ENCODE assay signal across 8 cellular contexts in genomic region chr2:6916736-6917070, GRCh38. TPM values are rescaled to one million over a fixed set of nuclear protein-coding genes. Genes with fewer than 3 reads are reported as not detected.
DNase-seq lines count a peak whose midpoint lies in the region; ATAC-seq and TF ChIP-seq lines count a peak whose summit lies in the region.

No MANE protein-coding gene starts in this region.

- H3K27ac ChIP-seq in lower lobe of right lung (peak overlapping the region; percentile 6), testis (no peak overlapping the region)

- TF ChIP-seq CTCF in lower lobe of right lung (IDR thresholded peaks at IDR 0.05) = no peak
- TF ChIP-seq CTCF in testis (IDR thresholded peaks at IDR 0.05) = no peak

- ATAC-seq in activated naive CD8-positive, alpha-beta T cell treated with anti-CD3 and anti-CD28 coated beads, Interleukin-2, amount 50 U/mL, for 24 hours = no peak
- ATAC-seq in lower lobe of right lung = no peak
- ATAC-seq in HG03097 (IDR thresholded peaks at IDR 0.05; ENCODE audit: low FRiP score, unreplicated experiment) = no peak
- ATAC-seq in GM18870 (IDR thresholded peaks at IDR 0.05; ENCODE audit: unreplicated experiment) = no peak

- H3K27ac Mint-ChIP-seq in activated T-cell treated with anti-CD3 and anti-CD28 coated beads, Interleukin-2, amount 50 U/mL, for 24 hours = peak overlapping the region; percentile 82
- H3K27ac Mint-ChIP-seq in activated naive CD8-positive, alpha-beta T cell treated with anti-CD3 and anti-CD28 coated beads, Interleukin-2, amount 50 U/mL, for 24 hours = peak overlapping the region; percentile 69

- H3K36me3 ChIP-seq in lower lobe of right lung = no peaks in the 10 kb centered on the region
- no peaks in the 10 kb centered on the region for H3K36me3 ChIP-seq in testis (ENCODE audit: low read depth, missing control alignments)

- H3K4me1 ChIP-seq in lower lobe of right lung (peaks cover 19% of the 10 kb centered on the region), testis (peaks cover 13% of the 10 kb centered on the region)

- peaks cover 81% of the 10 kb centered on the region for H3K4me1 Mint-ChIP-seq in activated T-cell treated with anti-CD3 and anti-CD28 coated beads, Interleukin-2, amount 50 U/mL, for 24 hours (ENCODE audit: low read depth)
- peaks cover 77% of the 10 kb centered on the region for H3K4me1 Mint-ChIP-seq in activated naive CD8-positive, alpha-beta T cell treated with anti-CD3 and anti-CD28 coated beads, Interleukin-2, amount 50 U/mL, for 24 hours

- no peaks in the 10 kb centered on the region for H3K27me3 ChIP-seq in lower lobe of right lung (ENCODE audit: low read depth)
- H3K27me3 ChIP-seq in testis = no peaks in the 10 kb centered on the region

- TF ChIP-seq POLR2A in testis (IDR thresholded peaks at IDR 0.05) = no peak

- H3K4me3 Mint-ChIP-seq in activated T-cell treated with anti-CD3 and anti-CD28 coated beads, Interleukin-2, amount 50 U/mL, for 24 hours = peak overlapping the region; percentile 78
- H3K4me3 Mint-ChIP-seq in activated naive CD8-positive, alpha-beta T cell treated with anti-CD3 and anti-CD28 coated beads, Interleukin-2, amount 50 U/mL, for 24 hours = peak overlapping the region; percentile 71

- peaks cover 47% of the 10 kb centered on the region for H3K36me3 Mint-ChIP-seq in activated T-cell treated with anti-CD3 and anti-CD28 coated beads, Interleukin-2, amount 50 U/mL, for 24 hours (ENCODE audit: low read depth)
- peaks cover 16% of the 10 kb centered on the region for H3K36me3 Mint-ChIP-seq in activated naive CD8-positive, alpha-beta T cell treated with anti-CD3 and anti-CD28 coated beads, Interleukin-2, amount 50 U/mL, for 24 hours (ENCODE audit: low read depth)

- H3K9me3 Mint-ChIP-seq in activated T-cell treated with anti-CD3 and anti-CD28 coated beads, Interleukin-2, amount 50 U/mL, for 24 hours = no peaks in the 10 kb centered on the region
- no peaks in the 10 kb centered on the region for H3K9me3 Mint-ChIP-seq in activated naive CD8-positive, alpha-beta T cell treated with anti-CD3 and anti-CD28 coated beads, Interleukin-2, amount 50 U/mL, for 24 hours

- H3K27me3 Mint-ChIP-seq in activated T-cell treated with anti-CD3 and anti-CD28 coated beads, Interleukin-2, amount 50 U/mL, for 24 hours = no peaks in the 10 kb centered on the region
- no peaks in the 10 kb centered on the region for H3K27me3 Mint-ChIP-seq in activated naive CD8-positive, alpha-beta T cell treated with anti-CD3 and anti-CD28 coated beads, Interleukin-2, amount 50 U/mL, for 24 hours

- WGBS in testis, 2 donors = 38 to 49% methylated on average over 8 of the region's 8 CpGs

- DNase-seq in activated T-cell treated with anti-CD3 and anti-CD28 coated beads, Interleukin-2, amount 50 U/mL, for 24 hours = no peak
- no peak for DNase-seq in activated T-cell treated with anti-CD3 and anti-CD28 coated beads, Interleukin-2, amount 50 U/mL, for 1 hour
- DNase-seq in activated naive CD8-positive, alpha-beta T cell treated with anti-CD3 and anti-CD28 coated beads, Interleukin-2, amount 50 U/mL, for 24 hours = no peak
- DNase-seq in lower lobe of right lung (no peak), testis (no peak), CD1c-positive myeloid dendritic cell (ENCODE audit: extremely low spot score) (no peak)

- H3K9me3 ChIP-seq in lower lobe of right lung = no peaks in the 10 kb centered on the region
- no peaks in the 10 kb centered on the region for H3K9me3 ChIP-seq in testis

- H3K4me3 ChIP-seq in lower lobe of right lung (peak overlapping the region; percentile 69), testis (peak overlapping the region; percentile 29 to 73)

- intact Hi-C loops in lower lobe of right lung (cut with DNase I) = no loop called here
- intact Hi-C loops in testis (cut with DNase I; ENCODE audit: low total_unique reads) = loop anchor here (10.0 kb wide), 1 partner anchor 108 kb away; no protein-coding TSS in a partner anchor

RNA-seq across cellular contexts. Expression of gene RNF144A, which starts 0.5 kb away (rescaled TPM):
- total RNA-seq in lower lobe of right lung = 13.9 TPM
- 10 to 100 TPM; 12.6 to 12.9 TPM for total RNA-seq in testis
- 8.9 TPM for polyA plus RNA-seq in testis (ENCODE audit: insufficient read depth, low read depth, low replicate concordance)

RNA-seq across cellular contexts. Expression of gene RSAD2, which starts 39.1 kb away (rescaled TPM):
- total RNA-seq in lower lobe of right lung (21.9 TPM), testis (1 to 10 TPM; 4.4 to 5.5 TPM)
- 2.3 TPM for polyA plus RNA-seq in testis (ENCODE audit: insufficient read depth, low read depth, low replicate concordance)

RNA-seq across cellular contexts. Expression of gene CMPK2, which starts 51.0 kb away (rescaled TPM):
- total RNA-seq in lower lobe of right lung = 43.3 TPM
- 10 to 100 TPM; 15.4 to 16.1 TPM for total RNA-seq in testis
- polyA plus RNA-seq in testis (ENCODE audit: insufficient read depth, low read depth, low replicate concordance) = 11.1 TPM
